ENCODE assay signal across 8 cellular contexts in genomic region chr4:73222466-73223257, GRCh38. TPM values are rescaled to one million over a fixed set of nuclear protein-coding genes. Genes with fewer than 3 reads are reported as not detected.
DNase-seq lines count a peak whose midpoint lies in the region; ATAC-seq and TF ChIP-seq lines count a peak whose summit lies in the region.

No MANE protein-coding gene starts in this region.

- H3K4me1 ChIP-seq in neural progenitor cell (peaks cover 20% of the 10 kb centered on the region), transverse colon (peaks cover 12 to 38% (median 19%) of the 10 kb centered on the region in 4 donors)

- DNase-seq in DMS79 treated with DMSO at 0.1 percent for 48 hours (lab: John Stamatoyannopoulos, UW), result peak; percentile 93
- peak; percentile 82 for DNase-seq in HS-5 (ENCODE audit: low read depth)
- DNase-seq in NOMO-1 (lab: John Stamatoyannopoulos, UW; ENCODE audit: unreplicated experiment in 2 of 2), result peak; percentile 52 to 95
- peak; percentile 52 to 62 for DNase-seq in activated T-cell treated with anti-CD3 and anti-CD28 coated beads, Interleukin-2, amount 50 U/mL, for 72 hours
- peak; percentile 95 for DNase-seq in fibroblast of peridontal ligament (ENCODE audit: extremely low read depth)
- DNase-seq in neural progenitor cell (ENCODE audit: low spot score), result peak; percentile 60
- DNase-seq in transverse colon, result peak; percentile 46

- H4K20me1 ChIP-seq in neural progenitor cell (ENCODE audit: low read depth), result peaks cover 57% of the 10 kb centered on the region

- no peak overlapping the region for H2AFZ ChIP-seq in neural progenitor cell (replicated peaks)

- H3K36me3 ChIP-seq in neural progenitor cell (no peaks in the 10 kb centered on the region), transverse colon (no peaks in the 10 kb centered on the region)

- peak; percentile 96 for ATAC-seq in GM21381 (IDR thresholded peaks at IDR 0.05; ENCODE audit: unreplicated experiment)
- peak; percentile 100 for ATAC-seq in activated T-cell treated with anti-CD3 and anti-CD28 coated beads, Interleukin-2, amount 50 U/mL, for 72 hours (replicated peaks in 1 of 2)

- H3K79me2 ChIP-seq in neural progenitor cell (ENCODE audit: low read depth), result peaks cover 98% of the 10 kb centered on the region

- WGBS in transverse colon (ENCODE audit: low coverage in 1 of 2), 2 donors, result 3 to 9% methylated on average over 6 of the region's 6 CpGs

- no peaks in the 10 kb centered on the region for H3K27me3 Mint-ChIP-seq in activated T-cell treated with anti-CD3 and anti-CD28 coated beads, Interleukin-2, amount 50 U/mL, for 72 hours (ENCODE audit: low read depth)
- H3K27me3 Mint-ChIP-seq in neural progenitor cell (ENCODE audit: insufficient read depth, low read depth), result no peaks in the 10 kb centered on the region

- H3K27ac ChIP-seq in neural progenitor cell, result peak overlapping the region; percentile 45
- peak overlapping the region; percentile 70 to 92 (median 87) for H3K27ac ChIP-seq in transverse colon

- in situ Hi-C loops in transverse colon (cut with MboI; ENCODE audit: low pct_ligation_motif_present in 1 of 4, low pct_unique_long_range_greater_than_20kb in 1 of 4, low sequenced_read_pairs in 3 of 4), result no loop called here

- no peak overlapping the region for H3K9ac ChIP-seq in neural progenitor cell

- no peaks in the 10 kb centered on the region for H3K9me3 Mint-ChIP-seq in activated T-cell treated with anti-CD3 and anti-CD28 coated beads, Interleukin-2, amount 50 U/mL, for 72 hours
- H3K9me3 Mint-ChIP-seq in neural progenitor cell, result no peaks in the 10 kb centered on the region

- H3K27ac Mint-ChIP-seq in activated T-cell treated with anti-CD3 and anti-CD28 coated beads, Interleukin-2, amount 50 U/mL, for 72 hours, result no peak overlapping the region
- H3K27ac Mint-ChIP-seq in neural progenitor cell, result no peak overlapping the region

- H3F3A ChIP-seq in neural progenitor cell (ENCODE audit: low read depth), result no peaks in the 10 kb centered on the region

- no peak for TF ChIP-seq CTCF in neural progenitor cell (IDR thresholded peaks at IDR 0.05)
- TF ChIP-seq CTCF in transverse colon (IDR thresholded peaks at IDR 0.05), result no peak

- intact Hi-C loops in transverse colon (cut with DNase I; ENCODE audit: low total_unique reads), result no loop called here

- H3K27me3 ChIP-seq in neural progenitor cell (no peaks in the 10 kb centered on the region), transverse colon (no peaks in the 10 kb centered on the region)

- peak overlapping the region; percentile 34 for H3K4me3 ChIP-seq in neural progenitor cell
- peak overlapping the region in 3 of 4 donors; percentile 26 to 60 (median 35) for H3K4me3 ChIP-seq in transverse colon

- peaks cover 0 to 6% of the 10 kb centered on the region in 2 donors for H3K36me3 Mint-ChIP-seq in activated T-cell treated with anti-CD3 and anti-CD28 coated beads, Interleukin-2, amount 50 U/mL, for 72 hours (ENCODE audit: insufficient read depth in 2 of 2)
- H3K36me3 Mint-ChIP-seq in neural progenitor cell, result peaks cover 2% of the 10 kb centered on the region

- H3K9me3 ChIP-seq in neural progenitor cell (ENCODE audit: low read depth) (no peaks in the 10 kb centered on the region), transverse colon (no peaks in the 10 kb centered on the region)

- peak overlapping the region; percentile 68 for H3K4me2 ChIP-seq in neural progenitor cell

- H3K4me3 Mint-ChIP-seq in activated T-cell treated with anti-CD3 and anti-CD28 coated beads, Interleukin-2, amount 50 U/mL, for 72 hours, result no peak overlapping the region
- H3K4me3 Mint-ChIP-seq in neural progenitor cell, result no peak overlapping the region

- no peak for TF ChIP-seq EP300 in transverse colon (IDR thresholded peaks at IDR 0.05; ENCODE audit: low read depth)

- peaks cover 46% of the 10 kb centered on the region for H3K4me1 Mint-ChIP-seq in activated T-cell treated with anti-CD3 and anti-CD28 coated beads, Interleukin-2, amount 50 U/mL, for 72 hours (ENCODE audit: low read depth)
- H3K4me1 Mint-ChIP-seq in neural progenitor cell, result peaks cover 14% of the 10 kb centered on the region

- TF ChIP-seq POLR2A in transverse colon (IDR thresholded peaks at IDR 0.05), result peak; percentile 67

RNA-seq across cellular contexts. Expression of gene ANKRD17, which starts 35.9 kb away (rescaled TPM):
- total RNA-seq in activated T-cell treated with anti-CD3 and anti-CD28 coated beads, Interleukin-2, amount 50 U/mL, for 72 hours, result 10 to 100 TPM; 43.9 to 50.9 TPM
- total RNA-seq in neural progenitor cell (ENCODE audit: low replicate concordance) (61.9 and 67.3 TPM in 2 replicates), transverse colon (10 to 100 TPM; 69.9 to 93.1 (median 74.3) TPM)

Comparison
In these comparisons a context has a peak if more than half of its experiments do, and no peak if none do; other contexts are left out.
1. Peak in every context shown above with its lines: DNase-seq, ATAC-seq, H3K4me3 ChIP-seq and H3K27ac ChIP-seq.